21 cellular contexts compared by ENCODE assay signal in the genomic region with DNA sequence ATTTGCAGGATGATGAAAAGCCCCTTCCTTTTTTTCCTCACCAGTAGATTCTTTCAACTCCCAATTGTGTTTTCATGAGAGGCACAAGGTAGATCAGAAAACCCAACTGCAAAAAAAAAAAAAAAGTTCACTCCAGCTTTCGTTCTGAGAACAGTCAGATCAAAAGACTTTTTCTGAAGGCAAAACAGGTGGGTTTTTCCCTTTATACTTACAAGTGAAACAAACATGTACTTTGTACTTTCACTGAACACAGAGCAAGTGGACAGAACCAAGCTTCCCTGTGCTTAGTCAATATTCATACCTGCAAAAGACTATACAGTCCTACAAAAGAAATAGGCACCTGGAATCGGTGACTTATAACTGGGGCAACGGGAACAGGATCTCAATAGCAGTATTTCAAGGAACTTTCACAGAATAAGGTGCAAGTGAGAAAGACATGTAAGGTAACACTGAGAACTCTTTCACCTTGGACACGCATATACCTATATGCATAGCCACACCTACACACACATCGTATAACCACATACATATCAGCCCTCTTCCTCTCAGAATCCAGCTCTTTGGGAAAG. TPM values are rescaled to one million over a fixed set of nuclear protein-coding genes. Genes with fewer than 3 reads are reported as not detected.
A peak's percentile ranks its signal among the peaks of the same experiment; 100 is the strongest.
DNase-seq lines count a peak whose midpoint lies in the region; ATAC-seq and TF ChIP-seq lines count a peak whose summit lies in the region.
"Had no signal": no experiment of that assay in that cellular context is flagged by ENCODE, and none has a peak within 500 bp of the region (broad histone marks: within the 10 kb centered on the region; RNA-seq: fewer than 3 reads in every experiment).

No MANE protein-coding gene starts in this region.

- H3K27ac ChIP-seq in transverse colon, result peak overlapping the region; percentile 46 to 80 (median 67)
- H3K27ac ChIP-seq: PC-9, upper lobe of left lung had no signal

- intact Hi-C loops in transverse colon (cut with DNase I; ENCODE audit: low total_unique reads), result no loop called here

- WGBS in transverse colon (ENCODE audit: low coverage in 1 of 2), 2 donors, result 50 to 51% methylated on average over 4 to 5 of the region's 5 CpGs

- POLR2A ChIA-PET in activated CD4-positive, alpha-beta T cell treated with anti-CD3 and anti-CD28 coated beads, Interleukin-2, amount 10 ng/mL, durations not matched to agents 7 days and 5 days (lab: Charles Lee), result no interaction called here

- H3K4me1 ChIP-seq in transverse colon, result peaks cover 2 to 58% (median 30%) of the 10 kb centered on the region in 4 donors
- H3K4me1 ChIP-seq: upper lobe of left lung had no signal

- H3K27me3 Mint-ChIP-seq in activated CD4-positive, alpha-beta T cell treated with anti-CD3 and anti-CD28 coated beads, Interleukin-2, amount 10 ng/mL, durations not matched to agents 7 days and 5 days, result no peaks in the 10 kb centered on the region
- H3K27me3 Mint-ChIP-seq: activated naive CD8-positive, alpha-beta T cell treated with anti-CD3 and anti-CD28 coated beads, Interleukin-2, amount 10 ng/mL, durations not matched to agents 7 days and 5 days; central memory CD8-positive, alpha-beta T cell; T-cell had no signal

- no peaks in the 10 kb centered on the region for H3K4me1 Mint-ChIP-seq in activated CD4-positive, alpha-beta T cell treated with anti-CD3 and anti-CD28 coated beads, Interleukin-2, amount 10 ng/mL, durations not matched to agents 7 days and 5 days
- H3K4me1 Mint-ChIP-seq: activated naive CD8-positive, alpha-beta T cell treated with anti-CD3 and anti-CD28 coated beads, Interleukin-2, amount 10 ng/mL, durations not matched to agents 7 days and 5 days; central memory CD8-positive, alpha-beta T cell; T-cell had no signal

- CTCF ChIA-PET in activated CD4-positive, alpha-beta T cell treated with anti-CD3 and anti-CD28 coated beads, Interleukin-2, amount 10 ng/mL, durations not matched to agents 7 days and 5 days (lab: Charles Lee), result no interaction called here

- no peak overlapping the region for H3K27ac Mint-ChIP-seq in activated CD4-positive, alpha-beta T cell treated with anti-CD3 and anti-CD28 coated beads, Interleukin-2, amount 10 ng/mL, durations not matched to agents 7 days and 5 days
- H3K27ac Mint-ChIP-seq: activated naive CD8-positive, alpha-beta T cell treated with anti-CD3 and anti-CD28 coated beads, Interleukin-2, amount 10 ng/mL, durations not matched to agents 7 days and 5 days; T-cell had no signal

- peak; percentile 84 for ATAC-seq in HG02798 (IDR thresholded peaks at IDR 0.05; ENCODE audit: poor library complexity, unreplicated experiment)
- ATAC-seq: HCT116, T-cell had no signal

- no peaks in the 10 kb centered on the region for H3K36me3 Mint-ChIP-seq in activated CD4-positive, alpha-beta T cell treated with anti-CD3 and anti-CD28 coated beads, Interleukin-2, amount 10 ng/mL, durations not matched to agents 7 days and 5 days (ENCODE audit: low read depth)
- H3K36me3 Mint-ChIP-seq: activated naive CD8-positive, alpha-beta T cell treated with anti-CD3 and anti-CD28 coated beads, Interleukin-2, amount 10 ng/mL, durations not matched to agents 7 days and 5 days; T-cell had no signal

- no peak for TF ChIP-seq POLR2A in transverse colon (IDR thresholded peaks at IDR 0.05)

- H3K4me3 ChIP-seq in transverse colon, result peak overlapping the region in 1 of 4 donors; percentile 9
- H3K4me3 ChIP-seq: PC-9, upper lobe of left lung had no signal

- H3K36me3 ChIP-seq in transverse colon, result no peaks in the 10 kb centered on the region
- H3K36me3 ChIP-seq: upper lobe of left lung had no signal

- in situ Hi-C loops in transverse colon (cut with MboI; ENCODE audit: low pct_ligation_motif_present in 1 of 4, low pct_unique_long_range_greater_than_20kb in 1 of 4, low sequenced_read_pairs in 3 of 4), result no loop called here

- no peak for TF ChIP-seq CTCF in transverse colon (IDR thresholded peaks at IDR 0.05)

- no peaks in the 10 kb centered on the region for H3K27me3 ChIP-seq in transverse colon
- H3K27me3 ChIP-seq: upper lobe of left lung had no signal

- DNase-seq in NCI-H748 (lab: John Stamatoyannopoulos, UW; ENCODE audit: unreplicated experiment) (peak; percentile 19), NCI-H748 treated with DMSO at 0.1 percent for 48 hours (lab: John Stamatoyannopoulos, UW) (no peak), LoVo (ENCODE audit: low spot score) (peak; percentile 31), transverse colon (no peak), NCI-H1417 treated with DMSO at 0.1 percent for 48 hours (lab: John Stamatoyannopoulos, UW) (no peak), NCI-H187 (lab: John Stamatoyannopoulos, UW) (no peak)
- no peak for DNase-seq in activated CD4-positive, alpha-beta T cell treated with anti-CD3 and anti-CD28 coated beads, Interleukin-2, amount 10 ng/mL, durations not matched to agents 7 days and 5 days
- DNase-seq: ACHN; activated CD4-positive, CD25-positive, alpha-beta regulatory T cell treated with anti-CD3 and anti-CD28 coated beads, Interleukin-2, amount 50 U/mL, for 72 hours; activated naive CD8-positive, alpha-beta T cell treated with anti-CD3 and anti-CD28 coated beads, Interleukin-2, amount 10 ng/mL, durations not matched to agents 7 days and 5 days; activated T-cell treated with anti-CD3 and anti-CD28 coated beads for 4 hours; NCI-H226; PC-9; posterior cingulate gyrus; T-cell; upper lobe of left lung had no signal

- no peak overlapping the region for H3K4me3 Mint-ChIP-seq in activated CD4-positive, alpha-beta T cell treated with anti-CD3 and anti-CD28 coated beads, Interleukin-2, amount 10 ng/mL, durations not matched to agents 7 days and 5 days
- H3K4me3 Mint-ChIP-seq: activated naive CD8-positive, alpha-beta T cell treated with anti-CD3 and anti-CD28 coated beads, Interleukin-2, amount 10 ng/mL, durations not matched to agents 7 days and 5 days; central memory CD8-positive, alpha-beta T cell; T-cell had no signal

- no peaks in the 10 kb centered on the region for H3K9me3 ChIP-seq in transverse colon
- H3K9me3 ChIP-seq: upper lobe of left lung had no signal

- no peaks in the 10 kb centered on the region for H3K9me3 Mint-ChIP-seq in activated CD4-positive, alpha-beta T cell treated with anti-CD3 and anti-CD28 coated beads, Interleukin-2, amount 10 ng/mL, durations not matched to agents 7 days and 5 days
- H3K9me3 Mint-ChIP-seq: activated naive CD8-positive, alpha-beta T cell treated with anti-CD3 and anti-CD28 coated beads, Interleukin-2, amount 10 ng/mL, durations not matched to agents 7 days and 5 days had no signal

- no peak for TF ChIP-seq EP300 in transverse colon (IDR thresholded peaks at IDR 0.05; ENCODE audit: low read depth)

RNA-seq across cellular contexts. Expression of gene TOX3, which starts 54.1 kb away (rescaled TPM):
- total RNA-seq in transverse colon, result 10 to 100 TPM; 10.9 to 32.6 (median 28.0) TPM
- not detected for total RNA-seq in activated CD4-positive, alpha-beta T cell treated with anti-CD3 and anti-CD28 coated beads, Interleukin-2, amount 10 ng/mL, durations not matched to agents 7 days and 5 days
- total RNA-seq: activated naive CD8-positive, alpha-beta T cell treated with anti-CD3 and anti-CD28 coated beads, Interleukin-2, amount 10 ng/mL, durations not matched to agents 7 days and 5 days; glomerular endothelial cell; mononuclear cell; PC-9 had no signal

Comparison
In these comparisons a context has a peak if more than half of its experiments do, and no peak if none do; other contexts are left out.
1. DNase-seq: peak in NCI-H748 (single experiment) and LoVo (single experiment); none in NCI-H748 treated with DMSO at 0.1 percent for 48 hours (single experiment), transverse colon (single experiment), NCI-H1417 treated with DMSO at 0.1 percent for 48 hours (single experiment), activated CD4-positive, alpha-beta T cell treated with anti-CD3 and anti-CD28 coated beads, Interleukin-2, amount 10 ng/mL, durations not matched to agents 7 days and 5 days (single experiment) and NCI-H187 (0 of 2).
2. RNA of gene TOX3, which starts 54.1 kb away (total RNA-seq): 10.9 to 32.6 TPM in transverse colon; not detected in activated CD4-positive, alpha-beta T cell treated with anti-CD3 and anti-CD28 coated beads, Interleukin-2, amount 10 ng/mL, durations not matched to agents 7 days and 5 days; every median in the first group is over 10 times any median in the second.